Comparison of ENCODE assay signal across 10 cellular contexts in the genomic region with DNA sequence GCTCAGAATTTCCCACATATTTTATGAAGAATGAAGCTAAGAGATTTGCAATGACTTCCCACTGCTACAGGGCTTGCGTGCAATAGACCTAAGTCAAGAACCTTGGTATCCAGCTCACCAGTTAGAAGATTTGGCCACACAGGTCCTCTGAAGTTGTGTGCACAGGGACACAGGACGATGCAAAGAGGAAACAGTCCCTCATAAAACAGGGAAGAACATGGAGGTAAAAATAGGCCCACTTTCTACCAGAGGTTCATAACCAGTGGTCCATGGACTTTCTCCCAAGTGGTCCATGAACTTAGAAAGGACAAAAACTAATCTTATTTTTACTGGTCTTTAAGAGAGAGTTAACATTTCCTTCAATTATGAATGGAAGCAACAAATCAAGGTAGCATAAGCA. TPM values are rescaled to one million over a fixed set of nuclear protein-coding genes. Genes with fewer than 3 reads are reported as not detected.
DNase-seq lines count a peak whose midpoint lies in the region; TF ChIP-seq lines count a peak whose summit lies in the region.
"Had no signal": no experiment of that assay in that cellular context is flagged by ENCODE, and none has a peak within 500 bp of the region (broad histone marks: within the 10 kb centered on the region; RNA-seq: fewer than 3 reads in every experiment).

No MANE protein-coding gene starts in this region.

- H3K36me3 Mint-ChIP-seq in endodermal cell (ENCODE audit: low read depth) = peaks cover 39% of the 10 kb centered on the region

- H3K4me1 ChIP-seq in DOHH2 (ENCODE audit: control insufficient read depth, low read length) = peaks cover 17% of the 10 kb centered on the region
- no peaks in the 10 kb centered on the region for H3K4me1 ChIP-seq in NT2/D1 (ENCODE audit: insufficient read depth, insufficient read length)
- H3K4me1 ChIP-seq in endodermal cell (ENCODE audit: control insufficient read depth, insufficient read depth, low read length) = peaks cover 4% of the 10 kb centered on the region
- H3K4me1 ChIP-seq in trophoblast cell (ENCODE audit: control insufficient read depth in 1 of 2, insufficient read depth in 2 of 2, low read length in 2 of 2) = peaks cover 6 to 9% of the 10 kb centered on the region in 2 experiments

- peak overlapping the region; percentile 95 for H3K4me3 Mint-ChIP-seq in endodermal cell

- H3K9me3 ChIP-seq in DOHH2 (ENCODE audit: control insufficient read depth, insufficient read depth, low read length) (no peaks in the 10 kb centered on the region), NT2/D1 (ENCODE audit: insufficient read depth, low read length) (no peaks in the 10 kb centered on the region), endodermal cell (ENCODE audit: control insufficient read depth, low read length) (no peaks in the 10 kb centered on the region), trophoblast cell (ENCODE audit: insufficient read depth, low read depth, low read length) (peaks cover 3% of the 10 kb centered on the region)

- peak overlapping the region; percentile 98 for H3K4me3 ChIP-seq in DOHH2 (ENCODE audit: low read length)
- peak overlapping the region; percentile 81 for H3K4me3 ChIP-seq in NT2/D1 (ENCODE audit: insufficient read length, low read depth)
- peak overlapping the region; percentile 100 for H3K4me3 ChIP-seq in endodermal cell (ENCODE audit: low read length)
- no peak overlapping the region for H3K4me3 ChIP-seq in trophoblast cell (ENCODE audit: low read depth, low read length)

- H2AK5ac ChIP-seq in trophoblast cell (ENCODE audit: low read length) = no peak overlapping the region

- no peak for TF ChIP-seq CTCF in DOHH2 (IDR thresholded peaks at IDR 0.05; ENCODE audit: low read depth, low read length, poor library complexity, severe bottlenecking)
- TF ChIP-seq CTCF in endodermal cell (conservative IDR thresholded peaks at IDR 0.05) = no peak

- H3K9me3 Mint-ChIP-seq in endodermal cell = no peaks in the 10 kb centered on the region

- H3K23ac ChIP-seq in trophoblast cell (ENCODE audit: low read length) = no peak overlapping the region

- H2BK12ac ChIP-seq in trophoblast cell (ENCODE audit: low read length) = no peak overlapping the region

- H3K4ac ChIP-seq in trophoblast cell (ENCODE audit: low read depth, low read length) = no peak overlapping the region

- H3K4me2 ChIP-seq in DOHH2 (ENCODE audit: low read length) (peak overlapping the region; percentile 67), trophoblast cell (ENCODE audit: low read length) (peak overlapping the region; percentile 32)

- H4K91ac ChIP-seq in trophoblast cell (ENCODE audit: low read depth, low read length) = no peak overlapping the region

- no peaks in the 10 kb centered on the region for H3K9me2 ChIP-seq in DOHH2 (replicated peaks; ENCODE audit: control insufficient read depth, low read length)

- H3K79me2 ChIP-seq in DOHH2 (ENCODE audit: control insufficient read depth, low read length) (peaks cover 24% of the 10 kb centered on the region), trophoblast cell (ENCODE audit: control insufficient read depth, insufficient read depth, low read length, poor library complexity) (no peaks in the 10 kb centered on the region)

- H3K27ac ChIP-seq in DOHH2 (ENCODE audit: low read depth, low read length) = no peak overlapping the region
- no peak overlapping the region for H3K27ac ChIP-seq in endodermal cell (ENCODE audit: low read depth, low read length)
- H3K27ac ChIP-seq in trophoblast cell (ENCODE audit: low read depth, low read length) = no peak overlapping the region

- H3K79me1 ChIP-seq in trophoblast cell (ENCODE audit: low read length) = no peaks in the 10 kb centered on the region

- H3K36me3 ChIP-seq in DOHH2 (ENCODE audit: control insufficient read depth, low read length) (peaks cover 35% of the 10 kb centered on the region), NT2/D1 (ENCODE audit: insufficient read depth, insufficient read length, low read length) (peaks cover 30% of the 10 kb centered on the region), endodermal cell (ENCODE audit: control insufficient read depth, insufficient read depth, low read length) (peaks cover 29% of the 10 kb centered on the region), trophoblast cell (ENCODE audit: control insufficient read depth in 1 of 2, insufficient read depth in 2 of 2, low read length in 2 of 2) (peaks cover 5 to 14% of the 10 kb centered on the region in 2 experiments)

- H3K27me3 ChIP-seq in DOHH2 (ENCODE audit: control insufficient read depth, low read length) = no peaks in the 10 kb centered on the region
- no peaks in the 10 kb centered on the region for H3K27me3 ChIP-seq in NT2/D1 (ENCODE audit: insufficient read depth, insufficient read length)
- no peaks in the 10 kb centered on the region for H3K27me3 ChIP-seq in endodermal cell (ENCODE audit: control insufficient read depth, insufficient read depth, low read length, poor library complexity, severe bottlenecking)
- no peaks in the 10 kb centered on the region for H3K27me3 ChIP-seq in trophoblast cell (ENCODE audit: insufficient read depth, low read length)

- no peak overlapping the region for H3K14ac ChIP-seq in trophoblast cell (ENCODE audit: low read length)

- DNase-seq in NT2/D1 (ENCODE audit: low read depth, low spot score) (no peak), endodermal cell (no peak), trophoblast cell (no peak), mesenteric fat pad (ENCODE audit: low spot score) (no peak), SW480 (ENCODE audit: low spot score) (no peak), inferior parietal cortex (ENCODE audit: extremely low spot score) (no peak), activated gamma-delta T cell (lab: John Stamatoyannopoulos, UW) (no peak)
- DNase-seq: activated CD4-positive, alpha-beta T cell treated with anti-CD3 and anti-CD28 coated beads, Interleukin-2, amount 50 U/mL, for 48 hours; stimulated activated CD4-positive, alpha-beta T cell treated with anti-CD3 and anti-CD28 coated beads, Interleukin-2, amount 100 ng/mL, for 48 hours had no signal

- no peak overlapping the region for H2AFZ ChIP-seq in trophoblast cell (ENCODE audit: insufficient read depth, low read length, poor library complexity)

- H4K12ac ChIP-seq in trophoblast cell (ENCODE audit: low read depth, low read length) = no peak overlapping the region

- no peaks in the 10 kb centered on the region for H4K20me1 ChIP-seq in DOHH2 (ENCODE audit: control insufficient read depth, insufficient read depth, low read depth, low read length)

- no peak overlapping the region for H4K8ac ChIP-seq in trophoblast cell (ENCODE audit: low read depth, low read length)

- peaks cover 11% of the 10 kb centered on the region for H3K4me1 Mint-ChIP-seq in endodermal cell

- no peak overlapping the region for H3K18ac ChIP-seq in trophoblast cell (ENCODE audit: low read length)

- H3K27ac Mint-ChIP-seq in endodermal cell = no peak overlapping the region

- H3F3A ChIP-seq in DOHH2 (ENCODE audit: control insufficient read depth, insufficient read depth) = no peaks in the 10 kb centered on the region

- no peak overlapping the region for H2BK5ac ChIP-seq in trophoblast cell (ENCODE audit: low read depth, low read length, poor library complexity)

- WGBS in endodermal cell (ENCODE audit: insufficient coverage in 1 of 2, insufficient read length in 1 of 2), 2 experiments = 81 to 87% methylated on average over 2 of the region's 2 CpGs
- no CpG with 5 or more reads among the region's 2 CpGs for WGBS in trophoblast cell (ENCODE audit: extremely low coverage, insufficient coverage, insufficient read length)

- H3K9ac ChIP-seq in NT2/D1 (ENCODE audit: insufficient read length, low read depth) (no peak overlapping the region), endodermal cell (ENCODE audit: extremely low read depth, low read length, poor library complexity, severe bottlenecking) (no peak overlapping the region), trophoblast cell (ENCODE audit: low read length) (no peak overlapping the region)

- no peak overlapping the region for H2BK120ac ChIP-seq in trophoblast cell (ENCODE audit: insufficient read depth, low read length, poor library complexity)

- peaks cover 6% of the 10 kb centered on the region for H3K27me3 Mint-ChIP-seq in endodermal cell (ENCODE audit: insufficient read depth)

RNA-seq across cellular contexts. Expression of a gene that starts 1.3 kb away (rescaled TPM):
- total RNA-seq in endodermal cell (1 to 10 TPM; 7.3 to 8.2 TPM), mesenteric fat pad (2.7 TPM)
- polyA plus RNA-seq in endodermal cell (2013, experiment 1 of 2) = 8.1 TPM
- 5.6 TPM for polyA plus RNA-seq in endodermal cell (2013, experiment 2 of 2)
- polyA plus RNA-seq in trophoblast cell (2013) = 2.2 and 2.3 TPM in 2 replicates

RNA-seq across cellular contexts. Expression of a gene that starts 8.3 kb away (rescaled TPM):
- total RNA-seq in endodermal cell (under 1 TPM in 1 of 2 donors, not detected in 1; 0.42 TPM), mesenteric fat pad (3.1 TPM)
- polyA plus RNA-seq in endodermal cell (2013, experiment 1 of 2) = not detected
- polyA plus RNA-seq in endodermal cell (2013, experiment 2 of 2) = not detected
- not detected in 2 replicates for polyA plus RNA-seq in trophoblast cell (2013)

RNA-seq across cellular contexts. Expression of a gene that starts 16.2 kb away (rescaled TPM):
- total RNA-seq in endodermal cell (10 to 100 TPM; 10.9 to 18.9 TPM), mesenteric fat pad (5.9 TPM)
- 24.9 TPM for polyA plus RNA-seq in endodermal cell (2013, experiment 1 of 2)
- polyA plus RNA-seq in endodermal cell (2013, experiment 2 of 2) = 21.1 TPM
- 6.9 and 7.0 TPM in 2 replicates for polyA plus RNA-seq in trophoblast cell (2013)

RNA-seq across cellular contexts. Expression of a gene that starts 25.7 kb away (rescaled TPM):
- total RNA-seq in endodermal cell (10 to 100 TPM; 23.1 to 32.1 TPM), mesenteric fat pad (6.4 TPM)
- 33.4 TPM for polyA plus RNA-seq in endodermal cell (2013, experiment 1 of 2)
- polyA plus RNA-seq in endodermal cell (2013, experiment 2 of 2) = 29.1 TPM
- polyA plus RNA-seq in trophoblast cell (2013) = 10.4 and 11.2 TPM in 2 replicates

RNA-seq across cellular contexts. Expression of a gene that starts 30.6 kb away (rescaled TPM):
- total RNA-seq in endodermal cell (10 to 100 TPM in 1 of 2 donors, 1 to 10 TPM in 1; 8.7 to 10.8 TPM), mesenteric fat pad (4.0 TPM)
- 11.8 TPM for polyA plus RNA-seq in endodermal cell (2013, experiment 1 of 2)
- polyA plus RNA-seq in endodermal cell (2013, experiment 2 of 2) = 10.7 TPM
- 4.1 and 4.3 TPM in 2 replicates for polyA plus RNA-seq in trophoblast cell (2013)
